ENCODE assay signal across 8 cellular contexts in the genomic region with DNA sequence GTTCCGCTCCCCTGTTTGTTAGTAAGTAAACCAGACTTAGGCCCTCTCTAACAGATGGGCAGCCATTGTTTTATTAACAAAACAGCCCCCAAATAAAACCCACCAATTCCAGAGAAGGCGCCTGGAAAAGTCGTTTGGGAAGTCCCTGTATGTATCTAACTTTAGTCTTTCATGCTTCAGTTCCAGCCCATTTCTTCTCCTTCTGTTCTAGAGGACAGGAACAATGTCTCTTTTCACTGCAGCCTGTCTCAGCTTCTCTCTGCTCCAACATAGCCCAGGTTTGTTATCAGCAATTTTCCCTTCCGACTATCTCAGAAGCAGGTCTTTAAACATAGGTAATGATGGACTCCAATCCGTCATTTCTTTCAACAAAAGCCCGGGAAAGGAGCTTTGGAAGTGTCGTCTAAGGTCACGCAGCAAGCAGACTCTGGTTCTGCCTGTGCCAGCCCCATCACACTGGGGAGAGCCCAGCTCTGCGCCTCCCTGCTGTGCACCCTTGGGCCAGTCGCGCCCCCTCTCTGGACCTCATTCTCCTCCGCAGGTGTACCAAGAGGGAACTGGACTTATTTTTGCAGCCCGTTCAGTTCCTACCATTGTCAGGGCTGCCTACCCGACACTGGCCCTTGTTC. TPM values are rescaled to one million over a fixed set of nuclear protein-coding genes. Genes with fewer than 3 reads are reported as not detected.
DNase-seq lines count a peak whose midpoint lies in the region; ATAC-seq and TF ChIP-seq lines count a peak whose summit lies in the region.

No MANE protein-coding gene starts in this region.

- no peak for TF ChIP-seq EP300 in tibial nerve (IDR thresholded peaks at IDR 0.05)

- H3K4me1 Mint-ChIP-seq in activated T-cell treated with anti-CD3 and anti-CD28 coated beads, Interleukin-2, amount 50 U/mL, for 24 hours (ENCODE audit: low read depth): peaks cover 53% of the 10 kb centered on the region
- H3K4me1 Mint-ChIP-seq in activated naive CD8-positive, alpha-beta T cell treated with anti-CD3 and anti-CD28 coated beads, Interleukin-2, amount 50 U/mL, for 24 hours: peaks cover 52% of the 10 kb centered on the region

- no peaks in the 10 kb centered on the region for H3K9me3 ChIP-seq in liver (ENCODE audit: control insufficient read depth in 4 of 4, low read length in 3 of 4)
- H3K9me3 ChIP-seq in tibial nerve: no peaks in the 10 kb centered on the region

- ATAC-seq in activated naive CD8-positive, alpha-beta T cell treated with anti-CD3 and anti-CD28 coated beads, Interleukin-2, amount 50 U/mL, for 24 hours: peak; percentile 4

- H3K36me3 Mint-ChIP-seq in activated T-cell treated with anti-CD3 and anti-CD28 coated beads, Interleukin-2, amount 50 U/mL, for 24 hours (ENCODE audit: low read depth): peaks cover 46% of the 10 kb centered on the region
- H3K36me3 Mint-ChIP-seq in activated naive CD8-positive, alpha-beta T cell treated with anti-CD3 and anti-CD28 coated beads, Interleukin-2, amount 50 U/mL, for 24 hours (ENCODE audit: low read depth): peaks cover 14% of the 10 kb centered on the region

- H3K4me3 Mint-ChIP-seq in activated T-cell treated with anti-CD3 and anti-CD28 coated beads, Interleukin-2, amount 50 U/mL, for 24 hours: peak overlapping the region; percentile 94
- peak overlapping the region; percentile 96 for H3K4me3 Mint-ChIP-seq in activated naive CD8-positive, alpha-beta T cell treated with anti-CD3 and anti-CD28 coated beads, Interleukin-2, amount 50 U/mL, for 24 hours

- no peak for TF ChIP-seq RAD21 in liver (IDR thresholded peaks at IDR 0.05)

- no peaks in the 10 kb centered on the region for H3K36me3 ChIP-seq in liver (ENCODE audit: control insufficient read depth in 4 of 4, insufficient read depth in 3 of 4, low read depth in 1 of 4, low read length in 3 of 4)
- H3K36me3 ChIP-seq in tibial nerve: no peaks in the 10 kb centered on the region

- H3K27ac ChIP-seq in liver (ENCODE audit: low read depth in 1 of 2, low read length in 2 of 2): peak overlapping the region; percentile 89 to 93
- H3K27ac ChIP-seq in tibial nerve: peak overlapping the region; percentile 53 to 90 (median 80)

- no peak for TF ChIP-seq CTCF in liver (IDR thresholded peaks at IDR 0.05; ENCODE audit: low read depth, low read length, missing input control)
- TF ChIP-seq CTCF in tibial nerve (IDR thresholded peaks at IDR 0.05): no peak

- peak overlapping the region; percentile 92 for H3K27ac Mint-ChIP-seq in activated T-cell treated with anti-CD3 and anti-CD28 coated beads, Interleukin-2, amount 50 U/mL, for 24 hours
- H3K27ac Mint-ChIP-seq in activated naive CD8-positive, alpha-beta T cell treated with anti-CD3 and anti-CD28 coated beads, Interleukin-2, amount 50 U/mL, for 24 hours: peak overlapping the region; percentile 86

- H3K27me3 ChIP-seq in liver (ENCODE audit: control insufficient read depth in 4 of 4, insufficient read depth in 4 of 4, low read length in 3 of 4): no peaks in the 10 kb centered on the region
- H3K27me3 ChIP-seq in tibial nerve: no peaks in the 10 kb centered on the region

- H3K4me3 ChIP-seq in liver (ENCODE audit: low read depth in 1 of 3, low read length in 3 of 3) (peak overlapping the region; percentile 71 to 82 (median 71)), tibial nerve (peak overlapping the region; percentile 72 to 74 (median 72))

- H3K9ac ChIP-seq in liver (ENCODE audit: low read depth in 1 of 2, low read length in 2 of 2): peak overlapping the region; percentile 6 to 64

- H3K27me3 Mint-ChIP-seq in activated T-cell treated with anti-CD3 and anti-CD28 coated beads, Interleukin-2, amount 50 U/mL, for 24 hours: no peaks in the 10 kb centered on the region
- no peaks in the 10 kb centered on the region for H3K27me3 Mint-ChIP-seq in activated naive CD8-positive, alpha-beta T cell treated with anti-CD3 and anti-CD28 coated beads, Interleukin-2, amount 50 U/mL, for 24 hours

- no peaks in the 10 kb centered on the region for H3K9me3 Mint-ChIP-seq in activated T-cell treated with anti-CD3 and anti-CD28 coated beads, Interleukin-2, amount 50 U/mL, for 24 hours
- H3K9me3 Mint-ChIP-seq in activated naive CD8-positive, alpha-beta T cell treated with anti-CD3 and anti-CD28 coated beads, Interleukin-2, amount 50 U/mL, for 24 hours: no peaks in the 10 kb centered on the region

- H3K4me1 ChIP-seq in liver (ENCODE audit: control insufficient read depth in 4 of 4, insufficient read depth in 4 of 4, low read length in 3 of 4) (peaks cover 6 to 45% (median 36%) of the 10 kb centered on the region in 4 donors), tibial nerve (peaks cover 0 to 52% (median 24%) of the 10 kb centered on the region in 4 donors)

- 24% methylated on average over 14 of the region's 14 CpGs for WGBS in liver
- 22 to 27% methylated on average over 10 to 14 of the region's 14 CpGs for WGBS in tibial nerve, 2 donors

- no peak for DNase-seq in activated T-cell treated with anti-CD3 and anti-CD28 coated beads, Interleukin-2, amount 50 U/mL, for 24 hours
- DNase-seq in activated T-cell treated with anti-CD3 and anti-CD28 coated beads, Interleukin-2, amount 50 U/mL, for 48 hours: no peak
- DNase-seq in activated naive CD8-positive, alpha-beta T cell treated with anti-CD3 and anti-CD28 coated beads, Interleukin-2, amount 50 U/mL, for 24 hours: no peak
- no peak for DNase-seq in tibial nerve (ENCODE audit: low spot score in 2 of 2)
- no peak for DNase-seq in inferior parietal cortex (ENCODE audit: extremely low spot score)
- no peak for DNase-seq in activated CD4-positive, alpha-beta T cell treated with anti-CD3 and anti-CD28 coated beads for 48 hours
- no peak for DNase-seq in NOMO-1 treated with DMSO at 0.1 percent for 48 hours (lab: John Stamatoyannopoulos, UW; ENCODE audit: unreplicated experiment)

- no peak for TF ChIP-seq POLR2A in tibial nerve (IDR thresholded peaks at IDR 0.05)

TF ChIP-seq in liver, 16 proteins besides CTCF, POLR2A, EP300 and RAD21:
- TF ChIP-seq, protein P1, sequence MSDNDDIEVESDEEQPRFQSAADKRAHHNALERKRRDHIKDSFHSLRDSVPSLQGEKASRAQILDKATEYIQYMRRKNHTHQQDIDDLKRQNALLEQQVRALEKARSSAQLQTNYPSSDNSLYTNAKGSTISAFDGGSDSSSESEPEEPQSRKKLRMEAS (IDR thresholded peaks at IDR 0.05): no peak
- TF ChIP-seq, protein P2, sequence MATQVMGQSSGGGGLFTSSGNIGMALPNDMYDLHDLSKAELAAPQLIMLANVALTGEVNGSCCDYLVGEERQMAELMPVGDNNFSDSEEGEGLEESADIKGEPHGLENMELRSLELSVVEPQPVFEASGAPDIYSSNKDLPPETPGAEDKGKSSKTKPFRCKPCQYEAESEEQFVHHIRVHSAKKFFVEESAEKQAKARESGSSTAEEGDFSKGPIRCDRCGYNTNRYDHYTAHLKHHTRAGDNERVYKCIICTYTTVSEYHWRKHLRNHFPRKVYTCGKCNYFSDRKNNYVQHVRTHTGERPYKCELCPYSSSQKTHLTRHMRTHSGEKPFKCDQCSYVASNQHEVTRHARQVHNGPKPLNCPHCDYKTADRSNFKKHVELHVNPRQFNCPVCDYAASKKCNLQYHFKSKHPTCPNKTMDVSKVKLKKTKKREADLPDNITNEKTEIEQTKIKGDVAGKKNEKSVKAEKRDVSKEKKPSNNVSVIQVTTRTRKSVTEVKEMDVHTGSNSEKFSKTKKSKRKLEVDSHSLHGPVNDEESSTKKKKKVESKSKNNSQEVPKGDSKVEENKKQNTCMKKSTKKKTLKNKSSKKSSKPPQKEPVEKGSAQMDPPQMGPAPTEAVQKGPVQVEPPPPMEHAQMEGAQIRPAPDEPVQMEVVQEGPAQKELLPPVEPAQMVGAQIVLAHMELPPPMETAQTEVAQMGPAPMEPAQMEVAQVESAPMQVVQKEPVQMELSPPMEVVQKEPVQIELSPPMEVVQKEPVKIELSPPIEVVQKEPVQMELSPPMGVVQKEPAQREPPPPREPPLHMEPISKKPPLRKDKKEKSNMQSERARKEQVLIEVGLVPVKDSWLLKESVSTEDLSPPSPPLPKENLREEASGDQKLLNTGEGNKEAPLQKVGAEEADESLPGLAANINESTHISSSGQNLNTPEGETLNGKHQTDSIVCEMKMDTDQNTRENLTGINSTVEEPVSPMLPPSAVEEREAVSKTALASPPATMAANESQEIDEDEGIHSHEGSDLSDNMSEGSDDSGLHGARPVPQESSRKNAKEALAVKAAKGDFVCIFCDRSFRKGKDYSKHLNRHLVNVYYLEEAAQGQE (IDR thresholded peaks at IDR 0.05): no peak
- peak in 1 of 2 donors; percentile 2 for TF ChIP-seq HNF4A (conservative IDR thresholded peaks at IDR 0.05)

RNA-seq across cellular contexts. Expression of a gene that starts 9.6 kb away (rescaled TPM):
- total RNA-seq in liver (10 to 100 TPM in 1 of 2 donors, 1 to 10 TPM in 1; 7.2 to 31.7 TPM), tibial nerve (10 to 100 TPM; 23.6 to 42.2 (median 36.6) TPM)
- 1 to 10 TPM; 4.2 to 6.6 TPM for polyA plus RNA-seq in liver
